17 cellular contexts compared by ENCODE assay signal in the genomic region with DNA sequence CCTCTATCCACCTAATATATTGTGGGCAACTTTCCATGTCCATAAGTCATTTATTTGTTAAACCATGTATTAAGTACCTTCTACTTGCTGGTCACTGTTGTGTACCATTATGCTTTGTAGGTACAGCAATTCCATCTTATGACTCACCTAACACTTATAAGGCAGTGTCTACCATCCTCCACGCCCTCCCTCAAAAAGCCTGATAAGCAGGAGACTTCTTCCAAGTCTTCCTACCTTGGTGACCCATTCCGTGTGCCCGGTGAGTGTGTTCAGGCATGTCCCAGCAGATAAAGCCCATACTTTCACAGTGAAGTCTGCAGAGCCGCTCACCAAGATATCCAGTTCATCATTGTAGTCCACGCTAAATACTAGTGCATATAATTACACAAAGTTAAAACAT. TPM values are rescaled to one million over a fixed set of nuclear protein-coding genes. Genes with fewer than 3 reads are reported as not detected.
DNase-seq lines count a peak whose midpoint lies in the region; TF ChIP-seq lines count a peak whose summit lies in the region.
"Had no signal": no experiment of that assay in that cellular context is flagged by ENCODE, and none has a peak within 500 bp of the region (broad histone marks: within the 10 kb centered on the region; RNA-seq: fewer than 3 reads in every experiment).

No MANE protein-coding gene starts in this region.

- no peaks in the 10 kb centered on the region for H3K27me3 Mint-ChIP-seq in endodermal cell (ENCODE audit: insufficient read depth)
- H3K27me3 Mint-ChIP-seq in nephron progenitor cell (ENCODE audit: low read depth, poor library complexity) = no peaks in the 10 kb centered on the region

- CTCF ChIA-PET in RWPE1 (lab: Yijun Ruan, JAX) = no interaction called here

- H3K27me3 ChIP-seq in endodermal cell (ENCODE audit: control insufficient read depth, insufficient read depth, low read length, poor library complexity, severe bottlenecking) = no peaks in the 10 kb centered on the region
- H3K27me3 ChIP-seq: BLaER1 treated with 17β-estradiol and CSF1 and Interleukin-3, amounts not matched to agents 10 nM and 100 nM; SJCRH30 had no signal

- peaks cover 6% of the 10 kb centered on the region for H3K4me1 Mint-ChIP-seq in endodermal cell
- H3K4me1 Mint-ChIP-seq in nephron progenitor cell = peaks cover 7% of the 10 kb centered on the region

- H3K4me1 ChIP-seq in endodermal cell (ENCODE audit: control insufficient read depth, insufficient read depth, low read length) = peaks cover 4% of the 10 kb centered on the region
- H3K4me1 ChIP-seq: SJCRH30 had no signal

- POLR2A ChIA-PET in RWPE1 (lab: Yijun Ruan, JAX; ENCODE audit: low non-redundant PET) = no interaction called here

- DNase-seq in HPDE6-E6E7 (ENCODE audit: extremely low spot score) (peak; percentile 81), RWPE1 (ENCODE audit: low spot score) (peak; percentile 93), endodermal cell (no peak), nephron progenitor cell (no peak), GM10266 (ENCODE audit: extremely low spot score) (no peak), NOMO-1 (lab: John Stamatoyannopoulos, UW; ENCODE audit: unreplicated experiment in 2 of 2) (no peak), midbrain (lab: John Stamatoyannopoulos, UW) (no peak)
- DNase-seq: DMS79 treated with DMSO at 0.1 percent for 48 hours, GOT3, NCI-H1105 treated with DMSO at 0.1 percent for 48 hours, NCI-H1694 treated with DMSO at 0.1 percent for 48 hours, NCI-H2107, NCI-H510A treated with DMSO at 0.1 percent for 48 hours, NCI-H82, RPMI8226, SJCRH30 had no signal

- TF ChIP-seq CTCF in RWPE1 (conservative IDR thresholded peaks at IDR 0.05; ENCODE audit: low read depth) = no peak
- no peak for TF ChIP-seq CTCF in endodermal cell (conservative IDR thresholded peaks at IDR 0.05)
- no peak for TF ChIP-seq CTCF in nephron progenitor cell (IDR thresholded peaks at IDR 0.05)
- TF ChIP-seq CTCF in GM10266 (IDR thresholded peaks at IDR 0.05; ENCODE audit: control insufficient read depth, insufficient read depth, low read depth, missing control alignments) = no peak

- H3K9me3 ChIP-seq in endodermal cell (ENCODE audit: control insufficient read depth, low read length) = no peaks in the 10 kb centered on the region
- H3K9me3 ChIP-seq: BLaER1 treated with 17β-estradiol and CSF1 and Interleukin-3, amounts not matched to agents 10 nM and 100 nM; SJCRH30 had no signal

- H3K9ac ChIP-seq in endodermal cell (ENCODE audit: extremely low read depth, low read length, poor library complexity, severe bottlenecking) = no peak overlapping the region
- H3K9ac ChIP-seq: BLaER1 treated with 17β-estradiol and CSF1 and Interleukin-3, amounts not matched to agents 10 nM and 100 nM had no signal

- 94 to 95% methylated on average over 5 of the region's 5 CpGs for WGBS in endodermal cell (ENCODE audit: insufficient coverage in 1 of 2, insufficient read length in 1 of 2), 2 experiments

- H3K4me3 ChIP-seq in endodermal cell (ENCODE audit: low read length) = no peak overlapping the region
- H3K4me3 ChIP-seq: BLaER1 treated with 17β-estradiol and CSF1 and Interleukin-3, amounts not matched to agents 10 nM and 100 nM; SJCRH30 had no signal

- H3K4me3 Mint-ChIP-seq in endodermal cell (no peak overlapping the region), nephron progenitor cell (no peak overlapping the region)

- H3K36me3 Mint-ChIP-seq in endodermal cell (ENCODE audit: low read depth) (peaks cover 73% of the 10 kb centered on the region), nephron progenitor cell (ENCODE audit: low read depth) (peaks cover 63% of the 10 kb centered on the region)

- peaks cover 76% of the 10 kb centered on the region for H3K36me3 ChIP-seq in endodermal cell (ENCODE audit: control insufficient read depth, insufficient read depth, low read length)

- H3K27ac ChIP-seq in RWPE1 (no peak overlapping the region), endodermal cell (ENCODE audit: low read depth, low read length) (no peak overlapping the region)
- H3K27ac ChIP-seq: BLaER1 treated with 17β-estradiol and CSF1 and Interleukin-3, amounts not matched to agents 10 nM and 100 nM; SJCRH30 had no signal

- H3K9me3 Mint-ChIP-seq in endodermal cell (no peaks in the 10 kb centered on the region), nephron progenitor cell (no peaks in the 10 kb centered on the region)

- H3K27ac Mint-ChIP-seq in endodermal cell (peak overlapping the region; percentile 22), nephron progenitor cell (peak overlapping the region; percentile 94)

RNA-seq across cellular contexts. Expression of gene FBXW2, which starts 17.4 kb away (rescaled TPM):
- total RNA-seq in endodermal cell = 10 to 100 TPM; 63.2 to 77.1 TPM
- polyA plus RNA-seq in endodermal cell (2013, experiment 1 of 2) = 26.0 TPM
- 22.4 TPM for polyA plus RNA-seq in endodermal cell (2013, experiment 2 of 2)

Comparison
In these comparisons a context has a peak if more than half of its experiments do, and no peak if none do; other contexts are left out.
1. DNase-seq: peak in HPDE6-E6E7 (single experiment) and RWPE1 (single experiment); none in endodermal cell (single experiment), nephron progenitor cell (single experiment), GM10266 (single experiment), NOMO-1 (0 of 2) and midbrain (single experiment).